In genomic region chr2:192196451-192197194, GRCh38 we compare ENCODE assay signal across 11 cellular contexts. TPM values are rescaled to one million over a fixed set of nuclear protein-coding genes. Genes with fewer than 3 reads are reported as not detected.
DNase-seq lines count a peak whose midpoint lies in the region; ATAC-seq, FAIRE-seq and TF ChIP-seq lines count a peak whose summit lies in the region.
"Had no signal": no experiment of that assay in that cellular context is flagged by ENCODE, and none has a peak within 500 bp of the region (broad histone marks: within the 10 kb centered on the region; RNA-seq: fewer than 3 reads in every experiment).

No MANE protein-coding gene starts in this region.

- H4K20me1 ChIP-seq in astrocyte (ENCODE audit: insufficient read depth, low read length): no peaks in the 10 kb centered on the region

- H3K9ac ChIP-seq in astrocyte (ENCODE audit: low read length): peak overlapping the region; percentile 77

- CTCF ChIA-PET in AG04450 (lab: Charles Lee): interaction anchor here (0.5 to 0.9 kb wide), 2 partner anchors 631 to 653 kb away, joined by 3 to 5 read pairs; no protein-coding TSS in a partner anchor

- TF ChIP-seq CTCF in AG04450 (IDR thresholded peaks at IDR 0.05; ENCODE audit: low read depth, low read length) (no peak), astrocyte (IDR thresholded peaks at IDR 0.05; ENCODE audit: insufficient read depth, low read depth, low read length) (no peak)

- no peaks in the 10 kb centered on the region for H3K79me2 ChIP-seq in astrocyte (ENCODE audit: insufficient read depth, low read length)

- H3K4me2 ChIP-seq in astrocyte (ENCODE audit: low read length): peak overlapping the region; percentile 98

- no peaks in the 10 kb centered on the region for H3K36me3 Mint-ChIP-seq in astrocyte (ENCODE audit: low read depth, unreplicated experiment)

- H2AFZ ChIP-seq in astrocyte (ENCODE audit: low read depth, low read length): peak overlapping the region; percentile 97

- peaks cover 65% of the 10 kb centered on the region for H3K27me3 Mint-ChIP-seq in astrocyte (ENCODE audit: low read depth, unreplicated experiment)

- no peak for FAIRE-seq in astrocyte (lab: Jason Lieb, UNC)
- FAIRE-seq in frontal cortex (lab: Jason Lieb, UNC): no peak
- FAIRE-seq: GM12892, TTC549 had no signal

- H3K9me3 Mint-ChIP-seq in astrocyte (ENCODE audit: unreplicated experiment): no peaks in the 10 kb centered on the region

- H3K27ac ChIP-seq in AG04450 (ENCODE audit: low read depth, low read length): no peak overlapping the region
- H3K27ac ChIP-seq in astrocyte (ENCODE audit: low read depth, low read length): no peak overlapping the region

- H3K4me3 ChIP-seq in AG04450 (ENCODE audit: low read depth, low read length): peak overlapping the region; percentile 77
- peak overlapping the region; percentile 80 for H3K4me3 ChIP-seq in astrocyte (ENCODE audit: insufficient read depth, low read depth, low read length)

- H3K4me1 ChIP-seq in astrocyte (ENCODE audit: insufficient read depth, low read length): peaks cover 13% of the 10 kb centered on the region

- POLR2A ChIA-PET in AG04450 (lab: Yijun Ruan, JAX): no interaction called here

- no peaks in the 10 kb centered on the region for H3K36me3 ChIP-seq in astrocyte (ENCODE audit: insufficient read depth, low read length)

- ATAC-seq in GM19395 (IDR thresholded peaks at IDR 0.05; ENCODE audit: unreplicated experiment) (no peak), HG03354 (IDR thresholded peaks at IDR 0.05; ENCODE audit: poor library complexity, severe bottlenecking, unreplicated experiment) (no peak), GM18870 (IDR thresholded peaks at IDR 0.05; ENCODE audit: unreplicated experiment) (no peak)

- DNase-seq in AG04450 (ENCODE audit: low read depth, low spot score) (no peak), HCEC 1CT (peak; percentile 25), astrocyte (ENCODE audit: low read depth) (no peak), midbrain (lab: John Stamatoyannopoulos, UW) (peak; percentile 51), frontal cortex (ENCODE audit: low spot score in 2 of 2) (no peak)

- H3K4me3 Mint-ChIP-seq in astrocyte (ENCODE audit: unreplicated experiment): peak overlapping the region; percentile 83

- no peak overlapping the region for H3K27ac Mint-ChIP-seq in astrocyte (ENCODE audit: unreplicated experiment)

- H3K9me3 ChIP-seq in AG04450 (ENCODE audit: control insufficient read depth, insufficient read depth, low read length): no peaks in the 10 kb centered on the region
- H3K9me3 ChIP-seq in astrocyte (ENCODE audit: insufficient read depth, low read depth, low read length): no peaks in the 10 kb centered on the region

- H3K4me1 Mint-ChIP-seq in astrocyte (ENCODE audit: low read depth, unreplicated experiment): peaks cover 11% of the 10 kb centered on the region

- H3K27me3 ChIP-seq in AG04450 (ENCODE audit: control insufficient read depth, insufficient read depth, low read length) (peaks cover 3% of the 10 kb centered on the region), astrocyte (ENCODE audit: insufficient read depth, low read length) (peaks cover 24% of the 10 kb centered on the region)

RNA-seq across cellular contexts. Expression of gene TMEFF2, which starts 1.9 kb away (rescaled TPM):
- 3.4 and 4.1 TPM in 2 replicates for polyA plus RNA-seq in AG04450 (2011; rRNA removed)
- 1.8 and 2.0 TPM in 2 replicates for polyA minus RNA-seq in AG04450 (2011; rRNA and poly(A)+ RNA removed)
- total RNA-seq in astrocyte (0.26 and 0.41 TPM in 2 replicates), frontal cortex (37.5 TPM)
- total RNA-seq: glomerular endothelial cell had no signal

Comparison
In these comparisons a context has a peak if more than half of its experiments do, and no peak if none do; other contexts are left out.
1. DNase-seq: peak in HCEC 1CT (single experiment) and midbrain (single experiment); none in AG04450 (single experiment), astrocyte (single experiment) and frontal cortex (0 of 2).
2. RNA of gene TMEFF2, which starts 1.9 kb away (total RNA-seq): 37.5 TPM in frontal cortex (single experiment); 0.26 to 0.41 TPM in astrocyte; every median in the first group is over 10 times any median in the second.